Comparison of ENCODE assay signal across 8 cellular contexts in genomic region chr12:51821423-51822260, GRCh38. TPM values are rescaled to one million over a fixed set of nuclear protein-coding genes. Genes with fewer than 3 reads are reported as not detected.
DNase-seq lines count a peak whose midpoint lies in the region; ATAC-seq and TF ChIP-seq lines count a peak whose summit lies in the region.

No MANE protein-coding gene starts in this region.

- H3K4me1 Mint-ChIP-seq in activated T-helper 1 cell treated with anti-CD3 and anti-CD28 coated beads, Interleukin-12 subunit alpha, Interleukin-12 subunit beta, Interleukin-2, Interleukin-4 antibody, amounts not matched to agents 30 ng/mL and 10 ng/mL and 1 ng/mL, durations not matched to agents 14 hours and 24 hours and 36 hours (ENCODE audit: low read depth), result peaks cover under 1% of the 10 kb centered on the region
- peaks cover 18% of the 10 kb centered on the region for H3K4me1 Mint-ChIP-seq in stimulated activated effector memory CD8-positive, alpha-beta T cell treated with anti-CD3 and anti-CD28 coated beads, Interleukin-12 subunit alpha, Interleukin-12 subunit beta, amount 100 ng/mL, for 72 hours

- no peaks in the 10 kb centered on the region for H3K9me3 Mint-ChIP-seq in activated T-helper 1 cell treated with anti-CD3 and anti-CD28 coated beads, Interleukin-12 subunit alpha, Interleukin-12 subunit beta, Interleukin-2, Interleukin-4 antibody, amounts not matched to agents 30 ng/mL and 10 ng/mL and 1 ng/mL, durations not matched to agents 14 hours and 24 hours and 36 hours
- H3K9me3 Mint-ChIP-seq in stimulated activated effector memory CD8-positive, alpha-beta T cell treated with anti-CD3 and anti-CD28 coated beads, Interleukin-12 subunit alpha, Interleukin-12 subunit beta, amount 100 ng/mL, for 72 hours, result no peaks in the 10 kb centered on the region

- H3K36me3 Mint-ChIP-seq in activated T-helper 1 cell treated with anti-CD3 and anti-CD28 coated beads, Interleukin-12 subunit alpha, Interleukin-12 subunit beta, Interleukin-2, Interleukin-4 antibody, amounts not matched to agents 30 ng/mL and 10 ng/mL and 1 ng/mL, durations not matched to agents 14 hours and 24 hours and 36 hours (ENCODE audit: low read depth), result no peaks in the 10 kb centered on the region
- H3K36me3 Mint-ChIP-seq in stimulated activated effector memory CD8-positive, alpha-beta T cell treated with anti-CD3 and anti-CD28 coated beads, Interleukin-12 subunit alpha, Interleukin-12 subunit beta, amount 100 ng/mL, for 72 hours, result no peaks in the 10 kb centered on the region

- H3K4me3 Mint-ChIP-seq in activated T-helper 1 cell treated with anti-CD3 and anti-CD28 coated beads, Interleukin-12 subunit alpha, Interleukin-12 subunit beta, Interleukin-2, Interleukin-4 antibody, amounts not matched to agents 30 ng/mL and 10 ng/mL and 1 ng/mL, durations not matched to agents 14 hours and 24 hours and 36 hours, result peak overlapping the region; percentile 33
- H3K4me3 Mint-ChIP-seq in stimulated activated effector memory CD8-positive, alpha-beta T cell treated with anti-CD3 and anti-CD28 coated beads, Interleukin-12 subunit alpha, Interleukin-12 subunit beta, amount 100 ng/mL, for 72 hours, result peak overlapping the region; percentile 64

- TF ChIP-seq CTCF in GM20000 (IDR thresholded peaks at IDR 0.05; ENCODE audit: extremely low read depth, missing control alignments), result no peak

- intact Hi-C loops in activated T-helper 1 cell treated with anti-CD3 and anti-CD28 coated beads, Interleukin-12 subunit alpha, Interleukin-12 subunit beta, Interleukin-2, Interleukin-4 antibody, amounts not matched to agents 30 ng/mL and 10 ng/mL and 1 ng/mL, durations not matched to agents 14 hours and 24 hours and 36 hours (cut with micrococcal nuclease), result loop anchor here (2.0 to 10.0 kb wide), 4 partner anchors 53 to 1183 kb away; partner anchors contain the start of genes ACVR1B and EIF4B

- ATAC-seq in stimulated activated effector memory CD8-positive, alpha-beta T cell treated with anti-CD3 and anti-CD28 coated beads, Interleukin-12 subunit alpha, Interleukin-12 subunit beta, amount 100 ng/mL, for 72 hours, result peak; percentile 31
- ATAC-seq in GM21786 (IDR thresholded peaks at IDR 0.05; ENCODE audit: unreplicated experiment) (no peak), HG03520 (IDR thresholded peaks at IDR 0.05; ENCODE audit: unreplicated experiment) (no peak)

- peaks cover 53% of the 10 kb centered on the region for H3K27me3 Mint-ChIP-seq in activated T-helper 1 cell treated with anti-CD3 and anti-CD28 coated beads, Interleukin-12 subunit alpha, Interleukin-12 subunit beta, Interleukin-2, Interleukin-4 antibody, amounts not matched to agents 30 ng/mL and 10 ng/mL and 1 ng/mL, durations not matched to agents 14 hours and 24 hours and 36 hours (ENCODE audit: insufficient read depth)

- no peak for DNase-seq in Jurkat, Clone E6-1 (ENCODE audit: low read depth, low spot score)
- DNase-seq in activated T-helper 1 cell treated with anti-CD3 and anti-CD28 coated beads, Interleukin-12 subunit alpha, Interleukin-12 subunit beta, Interleukin-2, Interleukin-4 antibody, amounts not matched to agents 30 ng/mL and 10 ng/mL and 1 ng/mL, durations not matched to agents 14 hours and 24 hours and 36 hours (ENCODE audit: low spot score), result no peak
- peak in 1 of 2 donors; percentile 85 for DNase-seq in stimulated activated effector memory CD8-positive, alpha-beta T cell treated with anti-CD3 and anti-CD28 coated beads, Interleukin-12 subunit alpha, Interleukin-12 subunit beta, amount 100 ng/mL, for 72 hours (ENCODE audit: low spot score in 2 of 2)
- DNase-seq in NCI-H345 treated with DMSO at 0.1 percent for 48 hours (lab: John Stamatoyannopoulos, UW; ENCODE audit: unreplicated experiment) (no peak), GM20000 (ENCODE audit: low spot score) (no peak)

- peak overlapping the region; percentile 78 for H3K4me3 ChIP-seq in Jurkat, Clone E6-1 (ENCODE audit: low read length)
- peak overlapping the region; percentile 73 for H3K4me3 ChIP-seq in iPS-11a (ENCODE audit: low read depth, low read length)

- H3K27ac Mint-ChIP-seq in activated T-helper 1 cell treated with anti-CD3 and anti-CD28 coated beads, Interleukin-12 subunit alpha, Interleukin-12 subunit beta, Interleukin-2, Interleukin-4 antibody, amounts not matched to agents 30 ng/mL and 10 ng/mL and 1 ng/mL, durations not matched to agents 14 hours and 24 hours and 36 hours, result no peak overlapping the region
- H3K27ac Mint-ChIP-seq in stimulated activated effector memory CD8-positive, alpha-beta T cell treated with anti-CD3 and anti-CD28 coated beads, Interleukin-12 subunit alpha, Interleukin-12 subunit beta, amount 100 ng/mL, for 72 hours, result peak overlapping the region; percentile 34

RNA-seq across cellular contexts. Expression of gene FIGNL2, which starts 26.9 kb away (rescaled TPM):
- 0.32 TPM for polyA plus RNA-seq in Jurkat, Clone E6-1 (2012; ENCODE audit: insufficient read depth, insufficient read length)
- 0.15 and 0.18 TPM in 2 replicates for total RNA-seq in activated T-helper 1 cell treated with anti-CD3 and anti-CD28 coated beads, Interleukin-12 subunit alpha, Interleukin-12 subunit beta, Interleukin-2, Interleukin-4 antibody, amounts not matched to agents 30 ng/mL and 10 ng/mL and 1 ng/mL, durations not matched to agents 14 hours and 24 hours and 36 hours
